Comparison of ENCODE assay signal across 9 cellular contexts in the genomic region with DNA sequence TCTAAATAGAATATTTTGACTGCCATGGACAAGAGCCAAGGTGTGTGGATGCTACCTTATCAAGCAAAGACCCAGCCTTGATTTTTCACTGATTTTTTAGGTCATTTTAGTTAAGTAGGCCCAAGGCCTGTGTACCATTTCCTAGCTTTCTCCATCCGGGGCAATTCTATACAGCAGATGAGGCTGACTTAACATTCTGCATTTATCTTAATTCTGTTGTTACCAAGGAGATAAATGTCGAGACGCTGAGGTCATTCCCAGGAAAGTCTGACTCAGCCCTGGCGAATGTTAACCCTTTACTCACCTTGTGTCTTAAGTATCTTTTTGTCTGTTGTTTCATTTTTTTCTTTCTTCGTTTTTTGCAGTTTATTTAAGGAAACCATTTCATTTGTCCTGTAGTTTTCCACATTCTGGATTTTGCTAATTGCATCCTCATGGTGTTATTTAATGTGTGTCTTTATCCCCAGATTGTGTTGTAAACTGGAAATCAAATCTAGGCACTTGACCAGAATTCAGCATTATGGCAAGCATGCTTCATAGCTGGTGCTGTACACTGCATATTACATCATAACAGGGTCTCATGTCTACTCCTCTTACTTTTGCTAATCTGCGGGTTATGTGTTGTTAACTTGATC.
DNase-seq lines count a peak whose midpoint lies in the region; ATAC-seq and TF ChIP-seq lines count a peak whose summit lies in the region.
"Had no signal": no experiment of that assay in that cellular context is flagged by ENCODE, and none has a peak within 500 bp of the region (broad histone marks: within the 10 kb centered on the region; RNA-seq: fewer than 3 reads in every experiment).

No MANE protein-coding gene starts in this region.

- H4K20me1 ChIP-seq in fibroblast of lung (ENCODE audit: control insufficient read depth, extremely low read depth, insufficient read depth, low read length), result no peaks in the 10 kb centered on the region

- H3K27ac Mint-ChIP-seq in T-cell, result no peak overlapping the region
- H3K27ac Mint-ChIP-seq: B cell had no signal

- no peak overlapping the region for H3K4me3 Mint-ChIP-seq in T-cell
- H3K4me3 Mint-ChIP-seq: B cell had no signal

- TF ChIP-seq CTCF in fibroblast of lung (conservative IDR thresholded peaks at IDR 0.05 in 1 of 2, IDR thresholded peaks at IDR 0.05 in 1 of 2; ENCODE audit: low read depth in 1 of 2, low read length in 2 of 2) (no peak), Peyer's patch (IDR thresholded peaks at IDR 0.05) (no peak)

- H3K9me3 Mint-ChIP-seq in T-cell, result peaks cover 0 to 11% (median 9%) of the 10 kb centered on the region in 3 donors

- no peak for TF ChIP-seq POLR2A in Peyer's patch (IDR thresholded peaks at IDR 0.05)

- no peaks in the 10 kb centered on the region for H3K36me3 ChIP-seq in fibroblast of lung (ENCODE audit: control insufficient read depth, insufficient read depth, low read length)
- no peaks in the 10 kb centered on the region for H3K36me3 ChIP-seq in Peyer's patch

- H3K9ac ChIP-seq in fibroblast of lung (ENCODE audit: insufficient read depth, low read length), result peak overlapping the region; percentile 55

- DNase-seq in DMS79 treated with DMSO at 0.1 percent for 48 hours (lab: John Stamatoyannopoulos, UW), result peak; percentile 22
- no peak for DNase-seq in DMS79 (lab: John Stamatoyannopoulos, UW)
- peak; percentile 97 for DNase-seq in OCI-M1 (lab: John Stamatoyannopoulos, UW)
- peak; percentile 95 to 100 for DNase-seq in fibroblast of lung (ENCODE audit: low read depth in 2 of 2)
- peak; percentile 98 for DNase-seq in renal cortical epithelial cell (ENCODE audit: low read depth)
- no peak for DNase-seq in T-cell
- DNase-seq in Peyer's patch, result no peak

- H3K27me3 Mint-ChIP-seq in T-cell, result no peaks in the 10 kb centered on the region
- H3K27me3 Mint-ChIP-seq: B cell had no signal

- H3K9me3 ChIP-seq in fibroblast of lung (ENCODE audit: control insufficient read depth, insufficient read depth, low read depth, low read length) (no peaks in the 10 kb centered on the region), Peyer's patch (no peaks in the 10 kb centered on the region)

- CTCF ChIA-PET in T-cell (lab: Charles Lee), result no interaction called here

- H3K4me3 ChIP-seq in fibroblast of lung (replicated peaks in 1 of 4; ENCODE audit: control extremely low read depth in 1 of 4, insufficient read depth in 1 of 4, low read depth in 3 of 4, low read length in 4 of 4) (peak overlapping the region in 1 of 4 experiments; percentile 20), Peyer's patch (no peak overlapping the region)

- H3K4me1 Mint-ChIP-seq in T-cell, result peaks cover 0 to 9% (median 5%) of the 10 kb centered on the region in 3 donors
- H3K4me1 Mint-ChIP-seq: B cell had no signal

- H3K27ac ChIP-seq in fibroblast of lung (ENCODE audit: insufficient read depth, low read length) (peak overlapping the region; percentile 99), Peyer's patch (no peak overlapping the region)

- H3K4me1 ChIP-seq in fibroblast of lung (ENCODE audit: control insufficient read depth, extremely low read depth, insufficient read depth, low read length) (peaks cover 9% of the 10 kb centered on the region), Peyer's patch (no peaks in the 10 kb centered on the region)

- H3K27me3 ChIP-seq in fibroblast of lung (ENCODE audit: control insufficient read depth, insufficient read depth, low read length) (no peaks in the 10 kb centered on the region), Peyer's patch (no peaks in the 10 kb centered on the region)

- H2AFZ ChIP-seq in fibroblast of lung (ENCODE audit: low read length), result peak overlapping the region; percentile 78

- peaks cover 58% of the 10 kb centered on the region for H3K36me3 Mint-ChIP-seq in T-cell

- POLR2A ChIA-PET in T-cell (lab: Charles Lee), result no interaction called here

- no peaks in the 10 kb centered on the region for H3K79me2 ChIP-seq in fibroblast of lung (ENCODE audit: control insufficient read depth, insufficient read depth, low read length)

- peak overlapping the region; percentile 79 for H3K4me2 ChIP-seq in fibroblast of lung (ENCODE audit: extremely low read depth, insufficient read depth, low read length)

- no peak for ATAC-seq in T-cell (replicated peaks in 1 of 4)
- ATAC-seq in GM18511 (IDR thresholded peaks at IDR 0.05; ENCODE audit: unreplicated experiment), result no peak

Comparison
In these comparisons a context has a peak if more than half of its experiments do, and no peak if none do; other contexts are left out.
1. DNase-seq: peak in DMS79 treated with DMSO at 0.1 percent for 48 hours (single experiment), OCI-M1 (single experiment), fibroblast of lung (2 of 2) and renal cortical epithelial cell (single experiment); none in DMS79 (single experiment), T-cell (0 of 34) and Peyer's patch (0 of 3).